Comparison of ENCODE assay signal across 22 cellular contexts in the genomic region with DNA sequence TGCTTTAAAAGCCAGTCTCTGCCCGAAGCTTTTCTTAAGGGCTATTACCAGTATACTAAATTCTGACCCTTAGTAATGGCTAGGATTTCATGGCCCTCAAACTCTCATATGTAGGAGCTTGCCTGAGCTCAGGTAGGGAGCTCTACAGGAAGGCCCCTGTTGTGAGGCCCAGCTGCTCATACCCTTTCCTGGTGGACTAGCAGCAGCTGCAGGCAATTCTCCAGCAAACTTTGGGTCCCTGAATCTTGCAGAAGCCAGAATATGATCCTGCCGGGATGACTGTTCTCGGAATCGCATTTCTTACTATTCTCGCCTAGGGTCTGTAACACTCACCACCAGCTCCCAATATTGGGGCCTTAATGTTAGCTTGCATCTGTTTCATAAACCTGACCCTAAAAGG.
DNase-seq lines count a peak whose midpoint lies in the region; ATAC-seq, FAIRE-seq and TF ChIP-seq lines count a peak whose summit lies in the region.
"Had no signal": no experiment of that assay in that cellular context is flagged by ENCODE, and none has a peak within 500 bp of the region (broad histone marks: within the 10 kb centered on the region; RNA-seq: fewer than 3 reads in every experiment).

No MANE protein-coding gene starts in this region.

- peak overlapping the region in 1 of 5 experiments; percentile 28 for H3K4me3 Mint-ChIP-seq in brain
- no peak overlapping the region for H3K4me3 Mint-ChIP-seq in stimulated activated effector memory CD8-positive, alpha-beta T cell treated with anti-CD3 and anti-CD28 coated beads, Interleukin-12 subunit alpha, Interleukin-12 subunit beta, amount 100 ng/mL, for 72 hours
- H3K4me3 Mint-ChIP-seq: B cell; CD8-positive, alpha-beta T cell; T-cell had no signal

- ATAC-seq in stimulated activated effector memory CD8-positive, alpha-beta T cell treated with anti-CD3 and anti-CD28 coated beads, Interleukin-12 subunit alpha, Interleukin-12 subunit beta, amount 100 ng/mL, for 72 hours: no peak
- no peak for ATAC-seq in HG02610 (IDR thresholded peaks at IDR 0.05; ENCODE audit: unreplicated experiment)
- ATAC-seq: CD8-positive, alpha-beta T cell; Right ventricle myocardium inferior; T-cell had no signal

- no peaks in the 10 kb centered on the region for H3K27me3 Mint-ChIP-seq in brain
- H3K27me3 Mint-ChIP-seq: B cell, T-cell had no signal

- peak; percentile 27 for DNase-seq in DMS 273 (lab: John Stamatoyannopoulos, UW; ENCODE audit: unreplicated experiment)
- DNase-seq in DMS 273 treated with DMSO at 0.1 percent for 48 hours (lab: John Stamatoyannopoulos, UW): no peak
- DNase-seq in NCI-H146 treated with DMSO at 0.1 percent for 48 hours (lab: John Stamatoyannopoulos, UW; ENCODE audit: unreplicated experiment): peak; percentile 30
- no peak for DNase-seq in stimulated activated effector memory CD8-positive, alpha-beta T cell treated with anti-CD3 and anti-CD28 coated beads, Interleukin-12 subunit alpha, Interleukin-12 subunit beta, amount 100 ng/mL, for 72 hours (ENCODE audit: low spot score in 2 of 2)
- DNase-seq in HTR-8/SVneo (ENCODE audit: insufficient read length, low spot score): no peak
- DNase-seq: Caco-2; CD8-positive, alpha-beta T cell; DMS153; GM23248; NCI-H1048; NCI-H187; NCI-H2107; NCI-H226; NCI-H510A treated with DMSO at 0.1 percent for 48 hours; NCI-H774; PC-9; T-cell had no signal

- H3K27ac Mint-ChIP-seq in brain: peak overlapping the region in 3 of 5 experiments; percentile 2 to 36 (median 6)
- H3K27ac Mint-ChIP-seq in stimulated activated effector memory CD8-positive, alpha-beta T cell treated with anti-CD3 and anti-CD28 coated beads, Interleukin-12 subunit alpha, Interleukin-12 subunit beta, amount 100 ng/mL, for 72 hours: peak overlapping the region; percentile 20
- H3K27ac Mint-ChIP-seq: B cell; CD8-positive, alpha-beta T cell; T-cell had no signal

- no peak for TF ChIP-seq CTCF in brain (conservative IDR thresholded peaks at IDR 0.05)

- no peaks in the 10 kb centered on the region for H3K36me3 Mint-ChIP-seq in brain
- no peaks in the 10 kb centered on the region for H3K36me3 Mint-ChIP-seq in stimulated activated effector memory CD8-positive, alpha-beta T cell treated with anti-CD3 and anti-CD28 coated beads, Interleukin-12 subunit alpha, Interleukin-12 subunit beta, amount 100 ng/mL, for 72 hours
- H3K36me3 Mint-ChIP-seq: CD8-positive, alpha-beta T cell; T-cell had no signal

- H3K9me3 Mint-ChIP-seq in brain: peaks cover 0 to 5% (median 0%) of the 10 kb centered on the region in 5 experiments
- H3K9me3 Mint-ChIP-seq in stimulated activated effector memory CD8-positive, alpha-beta T cell treated with anti-CD3 and anti-CD28 coated beads, Interleukin-12 subunit alpha, Interleukin-12 subunit beta, amount 100 ng/mL, for 72 hours: no peaks in the 10 kb centered on the region
- H3K9me3 Mint-ChIP-seq: CD8-positive, alpha-beta T cell; T-cell had no signal

- FAIRE-seq in HTR-8/SVneo (lab: Jason Lieb, UNC): no peak
- FAIRE-seq: GM18507 had no signal

- peaks cover 17% of the 10 kb centered on the region for H3K4me1 Mint-ChIP-seq in brain
- no peaks in the 10 kb centered on the region for H3K4me1 Mint-ChIP-seq in stimulated activated effector memory CD8-positive, alpha-beta T cell treated with anti-CD3 and anti-CD28 coated beads, Interleukin-12 subunit alpha, Interleukin-12 subunit beta, amount 100 ng/mL, for 72 hours
- H3K4me1 Mint-ChIP-seq: T-cell had no signal

Comparison
In these comparisons a context has a peak if more than half of its experiments do, and no peak if none do; other contexts are left out.
1. DNase-seq: peak in DMS 273 (single experiment) and NCI-H146 treated with DMSO at 0.1 percent for 48 hours (single experiment); none in DMS 273 treated with DMSO at 0.1 percent for 48 hours (single experiment), stimulated activated effector memory CD8-positive, alpha-beta T cell treated with anti-CD3 and anti-CD28 coated beads, Interleukin-12 subunit alpha, Interleukin-12 subunit beta, amount 100 ng/mL, for 72 hours (0 of 2) and HTR-8/SVneo (single experiment).